34 cellular contexts compared by ENCODE assay signal in genomic region chr15:93438310-93438709, GRCh38.
"Had no signal": no experiment of that assay in that cellular context is flagged by ENCODE, and none has a peak within 500 bp of the region (broad histone marks: within the 10 kb centered on the region; RNA-seq: fewer than 3 reads in every experiment).

No MANE protein-coding gene starts in this region.

- H3K4me3 Mint-ChIP-seq: activated CD8-positive, alpha-beta memory T cell treated with anti-CD3 and anti-CD28 coated beads, Interleukin-2, amount 10 ng/mL, durations not matched to agents 7 days and 5 days; activated CD8-positive, alpha-beta T cell treated with anti-CD3 and anti-CD28 coated beads, Interleukin-2, amount 10 ng/mL, durations not matched to agents 7 days and 5 days; activated naive CD4-positive, alpha-beta T cell treated with anti-CD3 and anti-CD28 coated beads for 36 hours; activated naive CD4-positive, alpha-beta T cell treated with anti-CD3 and anti-CD28 coated beads, Interleukin-2, amount 50 U/mL, for 24 hours; activated naive CD8-positive, alpha-beta T cell treated with anti-CD3 and anti-CD28 coated beads for 36 hours; activated naive CD8-positive, alpha-beta T cell treated with anti-CD3 and anti-CD28 coated beads, Interleukin-2, amount 50 U/mL, for 24 hours; activated T-helper 1 cell treated with anti-CD3 and anti-CD28 coated beads, Interleukin-12 subunit alpha, Interleukin-12 subunit beta, Interleukin-2, Interleukin-4 antibody, amounts not matched to agents 30 ng/mL and 10 ng/mL and 1 ng/mL, durations not matched to agents 14 hours and 24 hours and 36 hours; effector memory CD8-positive, alpha-beta T cell; T-helper 17 cell; T-helper 2 cell treated with Interferon-gamma antibody and Interleukin-4, amounts not matched to agents 5 μg/mL and 100 μg/mL, for 36 hours had no signal

- H3K9me3 Mint-ChIP-seq: activated naive CD4-positive, alpha-beta T cell treated with anti-CD3 and anti-CD28 coated beads for 36 hours; activated naive CD8-positive, alpha-beta T cell treated with anti-CD3 and anti-CD28 coated beads, Interleukin-2, amount 50 U/mL, for 24 hours; activated T-helper 1 cell treated with anti-CD3 and anti-CD28 coated beads, Interleukin-12 subunit alpha, Interleukin-12 subunit beta, Interleukin-2, Interleukin-4 antibody, amounts not matched to agents 30 ng/mL and 10 ng/mL and 1 ng/mL, durations not matched to agents 14 hours and 24 hours and 36 hours; activated T-helper 2 cell treated with anti-CD3 and anti-CD28 coated beads, Interferon-gamma antibody, Interleukin-2, Interleukin-4, amounts not matched to agents 10 μg/mL and 5 μg/mL and 100 μg/mL, durations not matched to agents 14 hours and 24 hours and 36 hours; effector memory CD8-positive, alpha-beta T cell; T-helper 2 cell treated with Interferon-gamma antibody and Interleukin-4, amounts not matched to agents 5 μg/mL and 100 μg/mL, for 36 hours had no signal

- DNase-seq: activated CD4-positive, alpha-beta T cell treated with anti-CD3 and anti-CD28 coated beads for 4 hours; activated CD4-positive, alpha-beta T cell treated with anti-CD3 and anti-CD28 coated beads, Interleukin-2, amount 50 U/mL, for 1 hour; activated CD4-positive, alpha-beta T cell treated with anti-CD3 and anti-CD28 coated beads, Interleukin-2, amount 50 U/mL, for 48 hours; activated CD4-positive, CD25-positive, alpha-beta regulatory T cell; activated CD4-positive, CD25-positive, alpha-beta regulatory T cell treated with anti-CD3 and anti-CD28 coated beads, Interleukin-2, amount 50 U/mL, for 72 hours; activated CD8-positive, alpha-beta memory T cell treated with anti-CD3 and anti-CD28 coated beads, Interleukin-2, amount 10 ng/mL, durations not matched to agents 7 days and 5 days; activated CD8-positive, alpha-beta memory T cell treated with anti-CD3 and anti-CD28 coated beads, Interleukin-2, amount 50 U/mL, for 4 hours; activated CD8-positive, alpha-beta T cell treated with anti-CD3 and anti-CD28 coated beads, Interleukin-2, amount 10 ng/mL, durations not matched to agents 7 days and 5 days; activated effector memory CD4-positive, alpha-beta T cell treated with anti-CD3 and anti-CD28 coated beads, Interleukin-2, amount 50 U/mL, for 16 hours; activated naive CD4-positive, alpha-beta T cell treated with anti-CD3 and anti-CD28 coated beads for 36 hours; activated naive CD8-positive, alpha-beta T cell treated with anti-CD3 and anti-CD28 coated beads for 36 hours; activated naive CD8-positive, alpha-beta T cell treated with anti-CD3 and anti-CD28 coated beads, Interleukin-2, amount 50 U/mL, for 24 hours; activated T-cell treated with anti-CD3 and anti-CD28 coated beads, Interleukin-2, amount 50 U/mL, for 1 hour; activated T-cell treated with anti-CD3 and anti-CD28 coated beads, Interleukin-2, amount 50 U/mL, for 48 hours; adrenal gland; amygdala; aorta; body of pancreas; caudate nucleus; cortex of kidney; dermis blood vessel endothelial cell; effector CD4-positive, alpha-beta T cell; effector memory CD8-positive, alpha-beta T cell; esophagus squamous epithelium; foreskin melanocyte; T-helper 1 cell; T-helper 17 cell; T1000; WERI-Rb-1 had no signal

- H3K4me1 Mint-ChIP-seq: activated CD8-positive, alpha-beta memory T cell treated with anti-CD3 and anti-CD28 coated beads, Interleukin-2, amount 10 ng/mL, durations not matched to agents 7 days and 5 days; activated naive CD4-positive, alpha-beta T cell treated with anti-CD3 and anti-CD28 coated beads, Interleukin-2, amount 50 U/mL, for 24 hours; activated naive CD8-positive, alpha-beta T cell treated with anti-CD3 and anti-CD28 coated beads for 36 hours; activated naive CD8-positive, alpha-beta T cell treated with anti-CD3 and anti-CD28 coated beads, Interleukin-2, amount 50 U/mL, for 24 hours; T-helper 17 cell had no signal

- H3K27ac Mint-ChIP-seq: activated CD8-positive, alpha-beta memory T cell treated with anti-CD3 and anti-CD28 coated beads, Interleukin-2, amount 10 ng/mL, durations not matched to agents 7 days and 5 days; activated CD8-positive, alpha-beta T cell treated with anti-CD3 and anti-CD28 coated beads, Interleukin-2, amount 10 ng/mL, durations not matched to agents 7 days and 5 days; activated naive CD4-positive, alpha-beta T cell treated with anti-CD3 and anti-CD28 coated beads for 36 hours; activated naive CD4-positive, alpha-beta T cell treated with anti-CD3 and anti-CD28 coated beads, Interleukin-2, amount 50 U/mL, for 24 hours; activated naive CD8-positive, alpha-beta T cell treated with anti-CD3 and anti-CD28 coated beads for 36 hours; activated naive CD8-positive, alpha-beta T cell treated with anti-CD3 and anti-CD28 coated beads, Interleukin-2, amount 50 U/mL, for 24 hours; activated T-helper 1 cell treated with anti-CD3 and anti-CD28 coated beads, Interleukin-12 subunit alpha, Interleukin-12 subunit beta, Interleukin-2, Interleukin-4 antibody, amounts not matched to agents 30 ng/mL and 10 ng/mL and 1 ng/mL, durations not matched to agents 14 hours and 24 hours and 36 hours; activated T-helper 2 cell treated with anti-CD3 and anti-CD28 coated beads, Interferon-gamma antibody, Interleukin-2, Interleukin-4, amounts not matched to agents 10 μg/mL and 5 μg/mL and 100 μg/mL, durations not matched to agents 14 hours and 24 hours and 36 hours; effector memory CD8-positive, alpha-beta T cell; T-helper 17 cell; T-helper 2 cell treated with Interferon-gamma antibody and Interleukin-4, amounts not matched to agents 5 μg/mL and 100 μg/mL, for 36 hours had no signal

- H3K36me3 Mint-ChIP-seq: activated CD8-positive, alpha-beta memory T cell treated with anti-CD3 and anti-CD28 coated beads, Interleukin-2, amount 10 ng/mL, durations not matched to agents 7 days and 5 days; activated naive CD4-positive, alpha-beta T cell treated with anti-CD3 and anti-CD28 coated beads, Interleukin-2, amount 50 U/mL, for 24 hours; activated naive CD8-positive, alpha-beta T cell treated with anti-CD3 and anti-CD28 coated beads for 36 hours had no signal

- ATAC-seq: activated CD8-positive, alpha-beta memory T cell treated with anti-CD3 and anti-CD28 coated beads, Interleukin-2, amount 10 ng/mL, durations not matched to agents 7 days and 5 days; activated CD8-positive, alpha-beta T cell treated with anti-CD3 and anti-CD28 coated beads, Interleukin-2, amount 10 ng/mL, durations not matched to agents 7 days and 5 days; activated naive CD8-positive, alpha-beta T cell treated with anti-CD3 and anti-CD28 coated beads, Interleukin-2, amount 50 U/mL, for 24 hours; body of pancreas; effector memory CD8-positive, alpha-beta T cell; gastroesophageal sphincter; T-helper 17 cell had no signal
